Comparison of ENCODE assay signal across 14 cellular contexts in genomic region chr6:72382602-72383529, GRCh38.
A peak's percentile ranks its signal among the peaks of the same experiment; 100 is the strongest.
DNase-seq lines count a peak whose midpoint lies in the region; ATAC-seq and TF ChIP-seq lines count a peak whose summit lies in the region.
"Had no signal": no experiment of that assay in that cellular context is flagged by ENCODE, and none has a peak within 500 bp of the region (broad histone marks: within the 10 kb centered on the region; RNA-seq: fewer than 3 reads in every experiment).

No MANE protein-coding gene starts in this region.

- ATAC-seq in GM18505 (IDR thresholded peaks at IDR 0.05; ENCODE audit: unreplicated experiment) (peak; percentile 93), GM21367 (IDR thresholded peaks at IDR 0.05; ENCODE audit: unreplicated experiment) (peak; percentile 96), HG03045 (IDR thresholded peaks at IDR 0.05; ENCODE audit: unreplicated experiment) (peak; percentile 97), heart left ventricle (no peak), body of pancreas (no peak)
- ATAC-seq: esophagus mucosa, HCT116 had no signal

- TF ChIP-seq POLR2A in GM18505 (IDR thresholded peaks at IDR 0.05; ENCODE audit: borderline replicate concordance, extremely low read depth, insufficient read depth, insufficient read length), result no peak
- TF ChIP-seq POLR2A in heart left ventricle (IDR thresholded peaks at IDR 0.05), result no peak
- no peak for TF ChIP-seq POLR2A in body of pancreas (IDR thresholded peaks at IDR 0.05)

- peak overlapping the region; percentile 38; the same call in 1 of the 2 replicates for H3K9ac ChIP-seq in OCI-LY3 (ENCODE audit: low read length)

- H3K27ac ChIP-seq in OCI-LY3 (ENCODE audit: low read length), result peak overlapping the region; percentile 78
- H3K27ac ChIP-seq in heart left ventricle, result no peak overlapping the region
- H3K27ac ChIP-seq in body of pancreas, result no peak overlapping the region

- intact Hi-C loops in heart left ventricle (cut with DNase I), result no loop called here
- intact Hi-C loops in body of pancreas (cut with DNase I), result no loop called here

- no peaks in the 10 kb centered on the region for H4K20me1 ChIP-seq in OCI-LY3 (ENCODE audit: insufficient read depth, low read length)

- H2AFZ ChIP-seq in OCI-LY3 (ENCODE audit: low read depth, low read length), result peak overlapping the region; percentile 15; the same call in 1 of the 2 replicates

- H3K4me2 ChIP-seq in OCI-LY3 (ENCODE audit: low read length), result peak overlapping the region; percentile 56

- no peak for TF ChIP-seq CTCF in OCI-LY3 (IDR thresholded peaks at IDR 0.05; ENCODE audit: low read depth, low read length)
- TF ChIP-seq CTCF in heart left ventricle (IDR thresholded peaks at IDR 0.05), result no peak
- no peak for TF ChIP-seq CTCF in body of pancreas (IDR thresholded peaks at IDR 0.05)

- no peaks in the 10 kb centered on the region for H3K79me2 ChIP-seq in OCI-LY3 (ENCODE audit: low read length)

- WGBS in heart left ventricle, 4 donors, result 53 to 63% (median 54%) methylated on average over 4 of the region's 4 CpGs
- 64 to 72% methylated on average over 4 of the region's 4 CpGs for WGBS in body of pancreas, 2 donors

- H3K4me1 ChIP-seq in OCI-LY3 (ENCODE audit: low read length) (peaks cover 29% of the 10 kb centered on the region), heart left ventricle (no peaks in the 10 kb centered on the region), body of pancreas (no peaks in the 10 kb centered on the region)

- H3K4me3 ChIP-seq in OCI-LY3 (ENCODE audit: low read length) (peak overlapping the region; percentile 21), heart left ventricle (no peak overlapping the region), body of pancreas (no peak overlapping the region)

- H3K9me3 ChIP-seq in OCI-LY3 (ENCODE audit: insufficient read depth, low read length) (no peaks in the 10 kb centered on the region), heart left ventricle (no peaks in the 10 kb centered on the region), body of pancreas (no peaks in the 10 kb centered on the region)

- H3K27me3 ChIP-seq in OCI-LY3 (ENCODE audit: low read depth, low read length), result no peaks in the 10 kb centered on the region
- H3K27me3 ChIP-seq in heart left ventricle, result no peaks in the 10 kb centered on the region
- no peaks in the 10 kb centered on the region for H3K27me3 ChIP-seq in body of pancreas

- no peaks in the 10 kb centered on the region for H3K36me3 ChIP-seq in OCI-LY3 (replicated peaks; ENCODE audit: low read depth, low read length)
- no peaks in the 10 kb centered on the region for H3K36me3 ChIP-seq in heart left ventricle
- no peaks in the 10 kb centered on the region for H3K36me3 ChIP-seq in body of pancreas (replicated peaks in 1 of 2; ENCODE audit: insufficient read depth in 1 of 2, low read depth in 2 of 2)

- no peak for DNase-seq in heart left ventricle
- no peak for DNase-seq in H4 (ENCODE audit: low spot score)
- DNase-seq in body of pancreas, result no peak
- no peak for DNase-seq in DMS 273 treated with DMSO at 0.1 percent for 48 hours (lab: John Stamatoyannopoulos, UW)
- DNase-seq: activated CD8-positive, alpha-beta memory T cell treated with anti-CD3 and anti-CD28 coated beads for 24 hours; CD4-positive, alpha-beta memory T cell; NCI-H146; SHP77 treated with DMSO at 0.1 percent for 48 hours had no signal

Comparison
In these comparisons a context has a peak if more than half of its experiments do, and no peak if none do; other contexts are left out.
1. ATAC-seq: peak in GM18505 (single experiment), GM21367 (single experiment) and HG03045 (single experiment); none in heart left ventricle (0 of 4) and body of pancreas (single experiment).